Comparison of ENCODE assay signal across 1 cellular context in the genomic region with DNA sequence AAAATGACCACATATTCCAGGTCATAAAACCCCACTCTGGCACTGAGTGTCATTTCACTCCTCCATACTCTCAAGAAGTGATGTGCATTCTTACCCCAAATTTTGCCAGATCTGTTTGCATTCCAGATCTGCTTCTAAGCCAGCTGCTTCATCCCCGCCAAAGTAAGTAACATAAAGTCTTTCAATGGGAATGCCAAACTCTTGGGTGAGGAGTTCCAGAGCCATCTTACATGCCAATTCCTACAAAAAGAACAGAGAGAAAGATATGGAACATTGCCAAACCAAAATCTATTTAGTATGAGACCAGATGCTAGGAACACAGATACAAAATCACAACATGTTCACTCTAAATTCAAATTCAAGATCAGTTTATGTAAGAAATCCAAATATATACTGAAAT.
TF ChIP-seq lines count a peak whose summit lies in the region.

No MANE protein-coding gene starts in this region.

TF ChIP-seq in SK-N-SH, 30 proteins besides CTCF, POLR2A, EP300 and RAD21 (continued from another document):
- TF ChIP-seq, protein P1, sequence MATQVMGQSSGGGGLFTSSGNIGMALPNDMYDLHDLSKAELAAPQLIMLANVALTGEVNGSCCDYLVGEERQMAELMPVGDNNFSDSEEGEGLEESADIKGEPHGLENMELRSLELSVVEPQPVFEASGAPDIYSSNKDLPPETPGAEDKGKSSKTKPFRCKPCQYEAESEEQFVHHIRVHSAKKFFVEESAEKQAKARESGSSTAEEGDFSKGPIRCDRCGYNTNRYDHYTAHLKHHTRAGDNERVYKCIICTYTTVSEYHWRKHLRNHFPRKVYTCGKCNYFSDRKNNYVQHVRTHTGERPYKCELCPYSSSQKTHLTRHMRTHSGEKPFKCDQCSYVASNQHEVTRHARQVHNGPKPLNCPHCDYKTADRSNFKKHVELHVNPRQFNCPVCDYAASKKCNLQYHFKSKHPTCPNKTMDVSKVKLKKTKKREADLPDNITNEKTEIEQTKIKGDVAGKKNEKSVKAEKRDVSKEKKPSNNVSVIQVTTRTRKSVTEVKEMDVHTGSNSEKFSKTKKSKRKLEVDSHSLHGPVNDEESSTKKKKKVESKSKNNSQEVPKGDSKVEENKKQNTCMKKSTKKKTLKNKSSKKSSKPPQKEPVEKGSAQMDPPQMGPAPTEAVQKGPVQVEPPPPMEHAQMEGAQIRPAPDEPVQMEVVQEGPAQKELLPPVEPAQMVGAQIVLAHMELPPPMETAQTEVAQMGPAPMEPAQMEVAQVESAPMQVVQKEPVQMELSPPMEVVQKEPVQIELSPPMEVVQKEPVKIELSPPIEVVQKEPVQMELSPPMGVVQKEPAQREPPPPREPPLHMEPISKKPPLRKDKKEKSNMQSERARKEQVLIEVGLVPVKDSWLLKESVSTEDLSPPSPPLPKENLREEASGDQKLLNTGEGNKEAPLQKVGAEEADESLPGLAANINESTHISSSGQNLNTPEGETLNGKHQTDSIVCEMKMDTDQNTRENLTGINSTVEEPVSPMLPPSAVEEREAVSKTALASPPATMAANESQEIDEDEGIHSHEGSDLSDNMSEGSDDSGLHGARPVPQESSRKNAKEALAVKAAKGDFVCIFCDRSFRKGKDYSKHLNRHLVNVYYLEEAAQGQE (IDR thresholded peaks at IDR 0.05; ENCODE audit: low read depth, low read length): no peak
- TF ChIP-seq JUND (IDR thresholded peaks at IDR 0.05) (no peak), EZH2phosphoT487 (IDR thresholded peaks at IDR 0.05; ENCODE audit: borderline replicate concordance, low read depth) (no peak), NFIC (IDR thresholded peaks at IDR 0.05; ENCODE audit: borderline replicate concordance) (peak; percentile 24; the same call in 1 of the 2 replicates), TCF12 (IDR thresholded peaks at IDR 0.05) (peak; percentile 39; the same call in 1 of the 2 replicates)
TF ChIP-seq in SK-N-SH: peak in this region for 2.
